Comparison of ENCODE assay signal across 9 cellular contexts in genomic region chr18:33755918-33756590, GRCh38.
DNase-seq lines count a peak whose midpoint lies in the region; FAIRE-seq and TF ChIP-seq lines count a peak whose summit lies in the region.
"Had no signal": no experiment of that assay in that cellular context is flagged by ENCODE, and none has a peak within 500 bp of the region (broad histone marks: within the 10 kb centered on the region; RNA-seq: fewer than 3 reads in every experiment).

No MANE protein-coding gene starts in this region.

- no peak overlapping the region for H2BK15ac ChIP-seq in H9 (ENCODE audit: low read depth, low read length)

- H3K14ac ChIP-seq in trophoblast cell (ENCODE audit: low read length) (no peak overlapping the region), H9 (ENCODE audit: insufficient read depth, low read length) (no peak overlapping the region)

- POLR2A ChIA-PET in CD8-positive, alpha-beta memory T cell (lab: Charles Lee), result no interaction called here

- H3K27ac ChIP-seq in dorsolateral prefrontal cortex (no peak overlapping the region), trophoblast cell (ENCODE audit: low read depth, low read length) (no peak overlapping the region), H9 (ENCODE audit: insufficient read length, low read depth, low read length) (no peak overlapping the region)
- H3K27ac ChIP-seq in CD8-positive, alpha-beta memory T cell (ENCODE audit: low read depth, low read length), result no peak overlapping the region
- H3K27ac ChIP-seq: ovary had no signal

- H4K91ac ChIP-seq in trophoblast cell (ENCODE audit: low read depth, low read length), result no peak overlapping the region
- H4K91ac ChIP-seq in H9 (ENCODE audit: insufficient read length, low read depth, low read length), result no peak overlapping the region

- H3K56ac ChIP-seq in H9 (ENCODE audit: insufficient read length, low read depth, low read length), result no peak overlapping the region

- no peaks in the 10 kb centered on the region for H3K27me3 ChIP-seq in dorsolateral prefrontal cortex
- H3K27me3 ChIP-seq in trophoblast cell (ENCODE audit: insufficient read depth, low read length), result no peaks in the 10 kb centered on the region
- H3K27me3 ChIP-seq in CD8-positive, alpha-beta memory T cell (ENCODE audit: insufficient read depth, low read length, poor library complexity, severe bottlenecking), result no peaks in the 10 kb centered on the region
- H3K27me3 ChIP-seq in H9 (ENCODE audit: insufficient read depth, low read length), result no peaks in the 10 kb centered on the region
- H3K27me3 ChIP-seq: ovary had no signal

- FAIRE-seq in GM12892 (lab: Jason Lieb, UNC), result no peak

- peaks cover 0 to 4% of the 10 kb centered on the region in 2 experiments for H3K4me1 ChIP-seq in trophoblast cell (ENCODE audit: control insufficient read depth in 1 of 2, insufficient read depth in 2 of 2, low read length in 2 of 2)
- H3K4me1 ChIP-seq in CD8-positive, alpha-beta memory T cell (ENCODE audit: insufficient read depth, low read length), result no peaks in the 10 kb centered on the region
- no peaks in the 10 kb centered on the region for H3K4me1 ChIP-seq in H9 (ENCODE audit: insufficient read depth, low read length)

- no peaks in the 10 kb centered on the region for H3K23me2 ChIP-seq in H9 (ENCODE audit: insufficient read length, low read depth, low read length, poor library complexity, severe bottlenecking)

- H3K9me3 ChIP-seq in trophoblast cell (ENCODE audit: insufficient read depth, low read depth, low read length) (no peaks in the 10 kb centered on the region), H9 (ENCODE audit: control insufficient read depth, low read depth, low read length) (no peaks in the 10 kb centered on the region)
- no peaks in the 10 kb centered on the region for H3K9me3 ChIP-seq in CD8-positive, alpha-beta memory T cell (ENCODE audit: low read length)
- H3K9me3 ChIP-seq: ovary had no signal

- H3T11ph ChIP-seq in H9 (ENCODE audit: low read length), result no peak overlapping the region

- no peak overlapping the region for H4K5ac ChIP-seq in H9 (ENCODE audit: insufficient read length, low read depth, low read length)

- no peaks in the 10 kb centered on the region for H3K36me3 Mint-ChIP-seq in CD8-positive, alpha-beta memory T cell
- H3K36me3 Mint-ChIP-seq in H9 (ENCODE audit: insufficient read depth in 1 of 3, low read depth in 3 of 3), result no peaks in the 10 kb centered on the region

- H2AFZ ChIP-seq in trophoblast cell (ENCODE audit: insufficient read depth, low read length, poor library complexity) (no peak overlapping the region), H9 (ENCODE audit: low read length) (no peak overlapping the region)

- H4K8ac ChIP-seq in trophoblast cell (ENCODE audit: low read depth, low read length) (no peak overlapping the region), H9 (replicated peaks; ENCODE audit: insufficient read length, low read depth, low read length) (no peak overlapping the region)

- H3K18ac ChIP-seq in trophoblast cell (ENCODE audit: low read length) (no peak overlapping the region), H9 (ENCODE audit: insufficient read length, low read depth, low read length) (no peak overlapping the region)

- no peak overlapping the region for H3K4me3 Mint-ChIP-seq in CD8-positive, alpha-beta memory T cell
- H3K4me3 Mint-ChIP-seq in H9, result no peak overlapping the region

- no CpG with 5 or more reads among the region's 6 CpGs for WGBS in trophoblast cell (ENCODE audit: extremely low coverage, insufficient coverage, insufficient read length)
- no CpG with 5 or more reads among the region's 6 CpGs for WGBS in H9 (ENCODE audit: extremely low coverage, insufficient read length, low lambda C conversion rate)

- H3K4me1 Mint-ChIP-seq in CD8-positive, alpha-beta memory T cell, result no peaks in the 10 kb centered on the region
- H3K4me1 Mint-ChIP-seq in H9, result no peaks in the 10 kb centered on the region

- peaks cover 0 to 7% (median 4%) of the 10 kb centered on the region in 5 donors for H3K9me3 Mint-ChIP-seq in CD8-positive, alpha-beta memory T cell
- H3K9me3 Mint-ChIP-seq in H9, result no peaks in the 10 kb centered on the region

- H3K79me1 ChIP-seq in trophoblast cell (ENCODE audit: low read length) (no peaks in the 10 kb centered on the region), H9 (ENCODE audit: insufficient read depth, low read depth, low read length, poor library complexity, severe bottlenecking) (no peaks in the 10 kb centered on the region)

- no peaks in the 10 kb centered on the region for H3K36me3 ChIP-seq in trophoblast cell (ENCODE audit: control insufficient read depth in 1 of 2, insufficient read depth in 2 of 2, low read length in 2 of 2)
- no peaks in the 10 kb centered on the region for H3K36me3 ChIP-seq in CD8-positive, alpha-beta memory T cell (ENCODE audit: insufficient read depth, low read length)
- H3K36me3 ChIP-seq: ovary had no signal

- H2AK5ac ChIP-seq in trophoblast cell (ENCODE audit: low read length), result no peak overlapping the region
- H2AK5ac ChIP-seq in H9 (ENCODE audit: insufficient read length, low read length), result no peak overlapping the region

- no peaks in the 10 kb centered on the region for H3K27me3 Mint-ChIP-seq in CD8-positive, alpha-beta memory T cell
- no peaks in the 10 kb centered on the region for H3K27me3 Mint-ChIP-seq in H9 (ENCODE audit: low read depth)

- H2BK12ac ChIP-seq in trophoblast cell (ENCODE audit: low read length) (no peak overlapping the region), H9 (ENCODE audit: insufficient read length, low read depth, low read length) (no peak overlapping the region)

- H2BK20ac ChIP-seq in H9 (ENCODE audit: low read depth, low read length, poor library complexity, severe bottlenecking), result no peak overlapping the region

- H3K4ac ChIP-seq in trophoblast cell (ENCODE audit: low read depth, low read length) (no peak overlapping the region), H9 (ENCODE audit: low read depth, low read length) (no peak overlapping the region)

- H3K9ac ChIP-seq in trophoblast cell (ENCODE audit: low read length) (no peak overlapping the region), H9 (ENCODE audit: extremely low read depth, insufficient read length, low read length) (no peak overlapping the region)

- H4K20me1 ChIP-seq in H9 (ENCODE audit: control insufficient read depth, insufficient read depth, insufficient read length), result no peaks in the 10 kb centered on the region

- H2BK120ac ChIP-seq in trophoblast cell (ENCODE audit: insufficient read depth, low read length, poor library complexity) (no peak overlapping the region), H9 (ENCODE audit: low read depth, low read length, poor library complexity, severe bottlenecking) (no peak overlapping the region)

- DNase-seq in GOT3 (lab: John Stamatoyannopoulos, UW) (peak; percentile 4), NCI-H460 (ENCODE audit: extremely low read depth, low read depth) (peak; percentile 66), dorsolateral prefrontal cortex (peak in 7 of 10 donors; percentile 44 to 86 (median 46)), trophoblast cell (peak; percentile 81 to 82), cerebellar cortex (ENCODE audit: low spot score) (no peak), H9 (no peak), GM12892 (ENCODE audit: insufficient read length) (no peak)
- no peak for DNase-seq in CD8-positive, alpha-beta memory T cell

- H3K23ac ChIP-seq in trophoblast cell (ENCODE audit: low read length), result no peak overlapping the region
- no peak overlapping the region for H3K23ac ChIP-seq in H9 (ENCODE audit: insufficient read length, low read depth, low read length)

- H3K4me3 ChIP-seq in dorsolateral prefrontal cortex, result no peak overlapping the region
- no peak overlapping the region for H3K4me3 ChIP-seq in trophoblast cell (ENCODE audit: low read depth, low read length)
- no peak overlapping the region for H3K4me3 ChIP-seq in CD8-positive, alpha-beta memory T cell (ENCODE audit: low read length)
- H3K4me3 ChIP-seq: ovary had no signal

- CTCF ChIA-PET in CD8-positive, alpha-beta memory T cell (lab: Charles Lee), result no interaction called here

- H3K4me2 ChIP-seq in trophoblast cell (ENCODE audit: low read length), result no peak overlapping the region
- H3K4me2 ChIP-seq in H9 (ENCODE audit: insufficient read depth, insufficient read length, low read length), result no peak overlapping the region

- H3K79me2 ChIP-seq in trophoblast cell (ENCODE audit: control insufficient read depth, insufficient read depth, low read length, poor library complexity) (no peaks in the 10 kb centered on the region), H9 (ENCODE audit: insufficient read depth, low read length) (no peaks in the 10 kb centered on the region)

- no peak overlapping the region for H4K12ac ChIP-seq in trophoblast cell (ENCODE audit: low read depth, low read length)

- intact Hi-C loops in dorsolateral prefrontal cortex (cut with DNase I), result loop anchor here (5.0 kb wide), 1 partner anchor 524 kb away; no protein-coding TSS in a partner anchor

- no peak for TF ChIP-seq POLR2A in GM12892 (IDR thresholded peaks at IDR 0.05; ENCODE audit: low read depth, low read length)

- H2BK5ac ChIP-seq in trophoblast cell (ENCODE audit: low read depth, low read length, poor library complexity) (no peak overlapping the region), H9 (ENCODE audit: insufficient read length, low read length) (no peak overlapping the region)

- no peak for TF ChIP-seq CTCF in dorsolateral prefrontal cortex (IDR thresholded peaks at IDR 0.05 in 54 of 56, conservative IDR thresholded peaks at IDR 0.05 in 2 of 56; ENCODE audit: low read depth in 1 of 56, partially characterized antibody in 56 of 56)
- no peak for TF ChIP-seq CTCF in H9 (conservative IDR thresholded peaks at IDR 0.05)

- no peak overlapping the region for H3K27ac Mint-ChIP-seq in CD8-positive, alpha-beta memory T cell
- H3K27ac Mint-ChIP-seq in H9, result no peak overlapping the region

Comparison
In these comparisons a context has a peak if more than half of its experiments do, and no peak if none do; other contexts are left out.
1. DNase-seq: peak in GOT3 (single experiment), NCI-H460 (single experiment), dorsolateral prefrontal cortex (7 of 10) and trophoblast cell (2 of 2); none in CD8-positive, alpha-beta memory T cell (0 of 5), cerebellar cortex (single experiment), H9 (single experiment) and GM12892 (single experiment).